29 cellular contexts compared by ENCODE assay signal in the genomic region with DNA sequence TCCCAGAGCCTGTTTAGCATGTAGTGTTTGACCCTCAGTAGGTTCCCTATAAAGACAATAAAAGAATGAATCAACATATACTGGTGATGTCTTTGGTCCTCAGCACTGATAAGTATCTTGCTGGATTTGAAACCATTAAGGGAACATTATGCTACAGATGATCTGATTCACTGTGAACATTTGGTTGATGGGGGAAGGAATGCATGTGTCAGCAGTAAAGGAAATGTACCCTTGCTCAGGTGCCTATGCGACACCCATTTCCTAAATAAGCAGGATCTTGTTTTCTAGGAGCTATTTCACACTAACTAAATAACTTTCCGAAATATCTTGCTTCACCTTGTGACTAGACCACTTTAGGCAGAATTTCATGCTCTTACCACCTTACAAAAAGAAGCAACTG. TPM values are rescaled to one million over a fixed set of nuclear protein-coding genes. Genes with fewer than 3 reads are reported as not detected.
"Had no signal": no experiment of that assay in that cellular context is flagged by ENCODE, and none has a peak within 500 bp of the region (broad histone marks: within the 10 kb centered on the region; RNA-seq: fewer than 3 reads in every experiment).

No MANE protein-coding gene starts in this region.

- H3K27me3 Mint-ChIP-seq: effector memory CD8-positive, alpha-beta T cell; natural killer cell treated with Interleukin-12 subunit alpha and Interleukin-12 subunit beta and Interleukin-15 and Interleukin-18, amount 100 ng/mL, for 72 hours; stimulated activated naive CD8-positive, alpha-beta T cell treated with anti-CD3 and anti-CD28 coated beads, Interleukin-15, amount 100 ng/mL, for 72 hours; T-cell; type B pancreatic cell had no signal

- DNase-seq: activated CD4-positive, alpha-beta T cell treated with anti-CD3 and anti-CD28 coated beads for 4 hours; activated CD4-positive, alpha-beta T cell treated with anti-CD3 and anti-CD28 coated beads, Interleukin-2, amount 50 U/mL, for 48 hours; activated CD4-positive, CD25-positive, alpha-beta regulatory T cell; activated gamma-delta T cell treated with Interleukin-2 at 50 U/mL for 16 hours; amygdala; caudate nucleus; cortex of kidney; effector memory CD8-positive, alpha-beta T cell; islet precursor cell; left ventricle myocardium inferior; mucosa of descending colon; posterior cingulate gyrus; right cardiac atrium; spleen; stimulated activated naive CD8-positive, alpha-beta T cell treated with anti-CD3 and anti-CD28 coated beads, Interleukin-15, amount 100 ng/mL, for 72 hours; substantia nigra; T-cell had no signal

- H3K9me3 Mint-ChIP-seq: effector memory CD8-positive, alpha-beta T cell; natural killer cell treated with Interleukin-12 subunit alpha and Interleukin-12 subunit beta and Interleukin-15 and Interleukin-18, amount 100 ng/mL, for 72 hours; stimulated activated naive CD8-positive, alpha-beta T cell treated with anti-CD3 and anti-CD28 coated beads, Interleukin-15, amount 100 ng/mL, for 72 hours; T-cell; T-helper 2 cell treated with Interferon-gamma antibody and Interleukin-4, amounts not matched to agents 5 μg/mL and 100 μg/mL, for 36 hours; type B pancreatic cell had no signal

- H3K27ac Mint-ChIP-seq: natural killer cell treated with Interleukin-12 subunit alpha and Interleukin-12 subunit beta and Interleukin-15 and Interleukin-18, amount 100 ng/mL, for 72 hours; T-helper 2 cell treated with Interferon-gamma antibody and Interleukin-4, amounts not matched to agents 5 μg/mL and 100 μg/mL, for 36 hours; type B pancreatic cell had no signal

- ATAC-seq: effector memory CD8-positive, alpha-beta T cell; gastroesophageal sphincter; mucosa of descending colon; natural killer cell treated with Interleukin-12 subunit alpha and Interleukin-12 subunit beta and Interleukin-15 and Interleukin-18, amount 100 ng/mL, for 72 hours; right cardiac atrium; stimulated activated naive CD8-positive, alpha-beta T cell treated with anti-CD3 and anti-CD28 coated beads, Interleukin-15, amount 100 ng/mL, for 72 hours; T-cell had no signal

- H3K4me3 Mint-ChIP-seq: effector memory CD8-positive, alpha-beta T cell; natural killer cell treated with Interleukin-12 subunit alpha and Interleukin-12 subunit beta and Interleukin-15 and Interleukin-18, amount 100 ng/mL, for 72 hours; stimulated activated naive CD8-positive, alpha-beta T cell treated with anti-CD3 and anti-CD28 coated beads, Interleukin-15, amount 100 ng/mL, for 72 hours; T-cell; T-helper 2 cell treated with Interferon-gamma antibody and Interleukin-4, amounts not matched to agents 5 μg/mL and 100 μg/mL, for 36 hours; type B pancreatic cell had no signal

- H3K27ac ChIP-seq: gastroesophageal sphincter, hepatocyte, left ventricle myocardium inferior, spleen, vagina had no signal

RNA-seq across cellular contexts. Expression of gene TEX38, which starts 13.0 kb away (rescaled TPM):
- total RNA-seq: chondrocyte, fibroblast of lung, hepatocyte, lung, mesenteric fat pad, mucosa of descending colon, myocyte, omental fat pad, right cardiac atrium, spleen, T-cell, vagina had no signal
